Comparison of ENCODE assay signal across 8 cellular contexts in the genomic region with DNA sequence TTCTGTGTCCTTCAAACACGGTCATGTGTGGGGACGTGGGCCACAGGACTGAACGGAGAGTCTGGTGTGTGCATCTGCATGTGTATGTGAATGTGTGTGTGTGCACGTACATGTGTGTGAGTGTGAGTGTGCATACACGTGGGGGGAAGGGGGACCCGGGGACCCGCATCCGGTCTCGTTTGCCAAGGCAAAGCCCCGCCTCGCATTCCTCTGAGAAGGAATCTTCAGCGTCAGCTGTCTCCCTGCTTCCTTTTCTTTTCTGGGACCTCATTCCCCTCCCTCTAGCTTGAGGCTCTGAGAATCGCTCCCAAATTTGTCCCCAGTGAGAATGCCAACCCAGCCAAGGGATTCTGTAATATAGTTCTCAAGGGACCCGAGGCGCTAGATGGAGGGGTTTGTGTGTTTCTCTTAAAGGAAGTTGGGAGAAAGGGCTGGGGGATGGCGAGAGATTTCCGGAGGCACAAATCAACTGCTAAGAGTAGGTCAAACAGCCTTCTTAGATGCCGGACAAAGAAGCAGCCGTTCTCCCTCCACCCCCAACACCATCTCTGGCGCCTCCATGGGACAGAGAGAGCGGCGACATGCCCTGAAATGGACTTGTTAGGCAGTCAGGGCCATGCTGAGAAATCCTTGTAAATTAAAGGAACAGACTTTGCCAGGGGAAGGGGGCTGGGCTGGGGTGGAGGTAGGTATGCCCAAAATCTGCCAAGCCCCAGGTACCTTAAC. TPM values are rescaled to one million over a fixed set of nuclear protein-coding genes. Genes with fewer than 3 reads are reported as not detected.
DNase-seq lines count a peak whose midpoint lies in the region; ATAC-seq, FAIRE-seq and TF ChIP-seq lines count a peak whose summit lies in the region.

No MANE protein-coding gene starts in this region.

- TF ChIP-seq RAD21 in K562 (CRISPR knock-in tag; conservative IDR thresholded peaks at IDR 0.05 in 1 of 2, IDR thresholded peaks at IDR 0.05 in 1 of 2), result no peak

- intact Hi-C loops in K562 (cut with micrococcal nuclease), result no loop called here

- peak overlapping the region; percentile 99 for H3K4me2 ChIP-seq in BLaER1
- H3K4me2 ChIP-seq in K562 (ENCODE audit: insufficient read depth, low read length), result no peak overlapping the region
- H3K4me2 ChIP-seq in skeletal muscle satellite cell (ENCODE audit: low read length), result peak overlapping the region; percentile 87

- peaks cover 58% of the 10 kb centered on the region for H4K20me1 ChIP-seq in BLaER1
- H4K20me1 ChIP-seq in K562 (replicated peaks; ENCODE audit: control insufficient read depth, insufficient read depth, low read length), result peaks cover 22% of the 10 kb centered on the region

- H3K27me3 ChIP-seq in BLaER1, result no peaks in the 10 kb centered on the region
- peaks cover 49 to 91% of the 10 kb centered on the region in 2 experiments for H3K27me3 ChIP-seq in K562 (ENCODE audit: control insufficient read depth in 2 of 2, insufficient read depth in 2 of 2, low read length in 2 of 2)
- H3K27me3 ChIP-seq in skeletal muscle satellite cell (ENCODE audit: control insufficient read depth, insufficient read depth, low read length), result no peaks in the 10 kb centered on the region

- H3K9me3 ChIP-seq in BLaER1 (no peaks in the 10 kb centered on the region), K562 (replicated peaks; ENCODE audit: control insufficient read depth, insufficient read depth, low read depth, low read length) (no peaks in the 10 kb centered on the region), skeletal muscle satellite cell (replicated peaks; ENCODE audit: low read length) (no peaks in the 10 kb centered on the region)

- in situ Hi-C loops in K562 (cut with MboI), result no loop called here

- 20% methylated on average over 22 of the region's 22 CpGs for WGBS in K562 (ENCODE audit: insufficient coverage, low coverage, missing lambda C conversion rate)

- peak; percentile 25 to 51 (median 37); a peak in 3 of 6 replicates for TF ChIP-seq CTCF in K562 (IDR thresholded peaks at IDR 0.05 in 2 of 3, conservative IDR thresholded peaks at IDR 0.05 in 1 of 3; ENCODE audit: insufficient read depth in 2 of 3, low read depth in 1 of 3, low read length in 3 of 3)

- ATAC-seq in K562, result peak; percentile 73

- peak overlapping the region; percentile 82 for H3K9ac ChIP-seq in BLaER1
- peak overlapping the region in 1 of 2 experiments; percentile 4; a peak in 1 of 4 replicates for H3K9ac ChIP-seq in K562 (ENCODE audit: insufficient read depth in 1 of 2, low read depth in 2 of 2, low read length in 2 of 2)
- H3K9ac ChIP-seq in skeletal muscle satellite cell (ENCODE audit: low read depth, low read length), result peak overlapping the region; percentile 87

- no peak overlapping the region; the same call in 1 of the 2 replicates for H2AFZ ChIP-seq in K562 (ENCODE audit: low read depth, low read length)

- H3K4me1 ChIP-seq in BLaER1 (peaks cover 100% of the 10 kb centered on the region), K562 (replicated peaks in 1 of 2; ENCODE audit: control insufficient read depth in 2 of 2, insufficient read depth in 2 of 2, low read length in 2 of 2) (peaks cover 0 to 14% of the 10 kb centered on the region in 2 experiments; a peak in 2 of 5 replicates), skeletal muscle satellite cell (ENCODE audit: control insufficient read depth, insufficient read depth, low read length) (peaks cover 77% of the 10 kb centered on the region)

- FAIRE-seq in HTR-8/SVneo (lab: Jason Lieb, UNC) (peak; percentile 57), K562 (lab: Jason Lieb, UNC) (no peak)

- no peaks in the 10 kb centered on the region for H3K79me2 ChIP-seq in K562 (ENCODE audit: control insufficient read depth, insufficient read depth, low read length)

- TF ChIP-seq POLR2A in K562 (conservative IDR thresholded peaks at IDR 0.05), result no peak

- peak overlapping the region; percentile 63 for H3K4me3 ChIP-seq in BLaER1
- no peak overlapping the region for H3K4me3 ChIP-seq in K562
- H3K4me3 ChIP-seq in skeletal muscle satellite cell (ENCODE audit: low read length), result peak overlapping the region; percentile 57

- H3K27ac ChIP-seq in BLaER1 (peak overlapping the region; percentile 87), K562 (ENCODE audit: extremely low read depth, low read depth, low read length) (no peak overlapping the region)

- TF ChIP-seq EP300 in K562 (IDR thresholded peaks at IDR 0.05; ENCODE audit: low read length), result no peak

- no TSS peak for BruUV-seq in K562 (replicated peaks; lab: Mats Ljungman, UMichigan)

- no peaks in the 10 kb centered on the region for H3K9me1 ChIP-seq in K562 (ENCODE audit: control insufficient read depth, insufficient read depth, low read length)

- CTCF ChIA-PET in K562 (lab: Yijun Ruan, JAX; ENCODE audit: low intra/inter-chr PET ratio), result no interaction called here

- POLR2A ChIA-PET in K562 (lab: Yijun Ruan, JAX), result interaction anchor here (0.7 to 1.2 kb wide), 2 partner anchors 10 to 89 kb away, joined by 3 to 4 read pairs; no protein-coding TSS in a partner anchor

- DNase-seq in HTR-8/SVneo (ENCODE audit: insufficient read length, low spot score), result no peak
- DNase-seq in K562 (ENCODE audit: extremely low read depth in 1 of 4, low spot score in 3 of 4), result peak in 2 of 4 experiments; percentile 49 to 51
- peak; percentile 50 for DNase-seq in iPS-NIHi11 (ENCODE audit: low spot score)
- no peak for DNase-seq in cerebellum (ENCODE audit: low spot score)
- no peak for DNase-seq in NCI-H128 (lab: John Stamatoyannopoulos, UW; ENCODE audit: unreplicated experiment)
- no peak for DNase-seq in DMS114 treated with DMSO at 0.1 percent for 48 hours (lab: John Stamatoyannopoulos, UW; ENCODE audit: unreplicated experiment)

- H3K36me3 ChIP-seq in BLaER1 (no peaks in the 10 kb centered on the region), K562 (ENCODE audit: control insufficient read depth, insufficient read depth, low read length) (no peaks in the 10 kb centered on the region), skeletal muscle satellite cell (ENCODE audit: insufficient read depth, low read length) (no peaks in the 10 kb centered on the region)

TF ChIP-seq in K562, 482 proteins besides CTCF, POLR2A, EP300 and RAD21:
- TF ChIP-seq STAG1 (CRISPR knock-in tag; IDR thresholded peaks at IDR 0.05; ENCODE audit: borderline replicate concordance), result no peak
- TF ChIP-seq, protein P1, sequence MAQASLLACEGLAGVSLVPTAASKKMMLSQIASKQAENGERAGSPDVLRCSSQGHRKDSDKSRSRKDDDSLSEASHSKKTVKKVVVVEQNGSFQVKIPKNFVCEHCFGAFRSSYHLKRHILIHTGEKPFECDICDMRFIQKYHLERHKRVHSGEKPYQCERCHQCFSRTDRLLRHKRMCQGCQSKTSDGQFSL (CRISPR knock-in tag; IDR thresholded peaks at IDR 0.05), result 0 out of 2 replicates have a peak, but pooled peaks have one; percentile 50
- TF ChIP-seq, protein P1 (tag; IDR thresholded peaks at IDR 0.05), result no peak

RNA-seq across cellular contexts. Expression of gene IFFO2, which starts 6.6 kb away (rescaled TPM):
- 0.12 TPM in 2 replicates for total RNA-seq in K562 (2011; cell fraction: chromatin; rRNA removed; ENCODE audit: low replicate concordance)
- total RNA-seq in K562 (2011; cell fraction: nucleolus; rRNA removed), result 0.13 and 0.17 TPM in 2 replicates
- total RNA-seq in K562 (2011; cell fraction: nucleoplasm; rRNA removed), result 0.15 and 0.38 TPM in 2 replicates
- total RNA-seq in K562 (2014; rRNA removed), result 0.32 and 0.37 TPM in 2 replicates
- total RNA-seq in K562 (2014; rRNA removed; fragmentation: Illumina TruSeq; extraction: Trizol), result 0.15 and 0.26 TPM in 2 replicates
- total RNA-seq in K562 (2015; rRNA removed; fragmentation: Illumina TruSeq; extraction: Trizol), result 0.38 and 0.40 TPM in 2 replicates
- 0.67 and 1.0 TPM in 2 replicates for total RNA-seq in K562 (2021)
- 0.20 and 0.49 TPM in 2 replicates for polyA plus RNA-seq in K562 (2011; rRNA removed)
- 0.78 and 0.85 TPM in 2 replicates for polyA plus RNA-seq in K562 (2011; cell fraction: cytosol; rRNA removed)
- polyA plus RNA-seq in K562 (2011; cell fraction: nucleus; rRNA removed), result 0.15 and 0.47 TPM in 2 replicates
- 0.81 and 1.1 TPM in 2 replicates for polyA plus RNA-seq in K562 (2012)
- 0.49 and 0.51 TPM in 2 replicates for polyA plus RNA-seq in K562 (2014; fragmentation: Illumina TruSeq; extraction: Trizol)
- polyA plus RNA-seq in K562 (2014; fragmentation: Nextera tagmentation; extraction: Ambion mirVana), result not detected
- 0.44 and 0.50 TPM in 2 replicates for polyA plus RNA-seq in K562 (2014; rRNA removed)
- polyA minus RNA-seq in K562 (2011; rRNA and poly(A)+ RNA removed), result 0.75 and 0.88 TPM in 2 replicates
- 0.46 and 0.76 TPM in 2 replicates for polyA minus RNA-seq in K562 (2011; cell fraction: cytosol; rRNA and poly(A)+ RNA removed)
- 0.22 and 0.27 TPM in 2 replicates for polyA minus RNA-seq in K562 (2011; cell fraction: nucleus; rRNA and poly(A)+ RNA removed)
- total RNA-seq in skeletal muscle satellite cell (2012; rRNA removed), result 6.3 and 9.0 TPM in 2 replicates
- total RNA-seq in cerebellum, result 6.5 TPM

RNA-seq across cellular contexts. Expression of gene ALDH4A1, which starts 47.5 kb away (rescaled TPM):
- total RNA-seq in K562 (2011; cell fraction: chromatin; rRNA removed; ENCODE audit: low replicate concordance), result 11.2 and 40.7 TPM in 2 replicates
- total RNA-seq in K562 (2011; cell fraction: nucleolus; rRNA removed), result 26.5 and 44.0 TPM in 2 replicates
- total RNA-seq in K562 (2011; cell fraction: nucleoplasm; rRNA removed), result 15.6 and 16.3 TPM in 2 replicates
- total RNA-seq in K562 (2014; rRNA removed) (27.2 and 28.7 TPM in 2 replicates), K562 (2014; rRNA removed; fragmentation: Illumina TruSeq; extraction: Trizol) (4.8 and 6.7 TPM in 2 replicates), K562 (2015; rRNA removed; fragmentation: Illumina TruSeq; extraction: Trizol) (16.6 and 17.0 TPM in 2 replicates), K562 (2021) (29.2 and 31.4 TPM in 2 replicates), cerebellum (6.6 TPM)
- polyA plus RNA-seq in K562 (2011; rRNA removed) (18.8 and 22.1 TPM in 2 replicates), K562 (2014; fragmentation: Illumina TruSeq; extraction: Trizol) (15.2 and 21.6 TPM in 2 replicates), K562 (2014; fragmentation: Nextera tagmentation; extraction: Ambion mirVana) (under 1 TPM; 0.27 to 0.73 TPM), K562 (2014; rRNA removed) (31.2 and 34.3 TPM in 2 replicates)
- 19.8 and 47.1 TPM in 2 replicates for polyA plus RNA-seq in K562 (2011; cell fraction: cytosol; rRNA removed)
- polyA plus RNA-seq in K562 (2011; cell fraction: nucleus; rRNA removed), result 30.2 and 60.5 TPM in 2 replicates
- 27.3 and 32.5 TPM in 2 replicates for polyA plus RNA-seq in K562 (2012)
- 4.7 and 11.0 TPM in 2 replicates for polyA minus RNA-seq in K562 (2011; rRNA and poly(A)+ RNA removed)
- 15.9 and 21.1 TPM in 2 replicates for polyA minus RNA-seq in K562 (2011; cell fraction: cytosol; rRNA and poly(A)+ RNA removed)
- 13.7 and 17.0 TPM in 2 replicates for polyA minus RNA-seq in K562 (2011; cell fraction: nucleus; rRNA and poly(A)+ RNA removed)
- 7.0 and 8.1 TPM in 2 replicates for total RNA-seq in skeletal muscle satellite cell (2012; rRNA removed)
